Comparison of ENCODE assay signal across 19 cellular contexts in the genomic region with DNA sequence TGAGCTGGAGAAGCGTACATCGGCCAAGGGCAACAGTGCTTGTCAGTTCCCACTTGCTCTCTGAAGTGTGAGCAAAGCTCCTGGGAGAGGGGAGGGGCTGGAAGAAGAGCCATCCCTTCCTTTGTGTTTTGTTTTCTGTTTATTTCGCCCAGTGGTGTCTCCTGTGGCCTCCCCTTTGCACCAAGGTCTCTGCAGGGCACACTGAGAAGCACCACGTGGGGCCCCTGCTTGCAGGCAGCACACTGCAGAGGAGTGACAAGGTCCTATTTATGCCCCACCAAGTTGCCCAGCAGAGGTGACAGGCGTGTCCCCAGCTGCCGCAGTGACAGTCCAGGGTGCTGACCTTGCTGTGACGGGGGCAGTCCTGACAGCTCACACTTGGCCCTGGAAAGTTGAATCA. TPM values are rescaled to one million over a fixed set of nuclear protein-coding genes. Genes with fewer than 3 reads are reported as not detected.
DNase-seq lines count a peak whose midpoint lies in the region; ATAC-seq and TF ChIP-seq lines count a peak whose summit lies in the region.
"Had no signal": no experiment of that assay in that cellular context is flagged by ENCODE, and none has a peak within 500 bp of the region (broad histone marks: within the 10 kb centered on the region; RNA-seq: fewer than 3 reads in every experiment).

No MANE protein-coding gene starts in this region.

- H3K27ac ChIP-seq in BLaER1, result peak overlapping the region; percentile 53; the same call in 1 of the 2 replicates
- no peak overlapping the region for H3K27ac ChIP-seq in CD4-positive, CD25-positive, alpha-beta regulatory T cell (ENCODE audit: insufficient read depth, low read length, poor library complexity, severe bottlenecking)
- H3K27ac ChIP-seq in neural progenitor cell, result no peak overlapping the region
- H3K27ac ChIP-seq: SJCRH30 had no signal

- H3K27me3 ChIP-seq in BLaER1, result peaks cover 19% of the 10 kb centered on the region
- H3K27me3 ChIP-seq in CD4-positive, CD25-positive, alpha-beta regulatory T cell (ENCODE audit: control insufficient read depth, insufficient read depth, low read length), result no peaks in the 10 kb centered on the region
- peaks cover 15% of the 10 kb centered on the region for H3K27me3 ChIP-seq in neural progenitor cell

- DNase-seq in CD4-positive, CD25-positive, alpha-beta regulatory T cell, result no peak
- peak; percentile 31 for DNase-seq in glutamatergic neuron
- DNase-seq in neural progenitor cell (ENCODE audit: low spot score), result no peak
- DNase-seq in midbrain (lab: John Stamatoyannopoulos, UW), result no peak
- DNase-seq in KG1 (lab: John Stamatoyannopoulos, UW), result no peak
- DNase-seq in activated CD4-positive, alpha-beta T cell treated with anti-CD3 and anti-CD28 coated beads, Interleukin-2, amount 50 U/mL, for 1 hour, result no peak
- DNase-seq: ACHN; CD4-positive, alpha-beta T cell; DMS153; GDM1; H9; NCI-H1105 treated with DMSO at 0.1 percent for 48 hours; NCI-H1694; NCI-H226; RPMI8226; SJCRH30 had no signal

- no peak overlapping the region for H2AFZ ChIP-seq in neural progenitor cell (replicated peaks)

- H3K27me3 Mint-ChIP-seq in CD4-positive, CD25-positive, alpha-beta regulatory T cell, result peaks cover 34% of the 10 kb centered on the region
- H3K27me3 Mint-ChIP-seq in glutamatergic neuron (ENCODE audit: unreplicated experiment) (peaks cover 7% of the 10 kb centered on the region), neural progenitor cell (ENCODE audit: insufficient read depth, low read depth) (peaks cover 14% of the 10 kb centered on the region)

- H3K9ac ChIP-seq in BLaER1, result peak overlapping the region; percentile 32; the same call in 1 of the 2 replicates
- no peak overlapping the region for H3K9ac ChIP-seq in neural progenitor cell

- H4K20me1 ChIP-seq in BLaER1 (no peaks in the 10 kb centered on the region), neural progenitor cell (ENCODE audit: low read depth) (no peaks in the 10 kb centered on the region)

- H3K4me2 ChIP-seq in BLaER1, result peak overlapping the region; percentile 81
- no peak overlapping the region for H3K4me2 ChIP-seq in neural progenitor cell

- ATAC-seq in CD4-positive, CD25-positive, alpha-beta regulatory T cell (ENCODE audit: low read depth in 2 of 2), result no peak

- peaks cover 0 to 1% (median 0%) of the 10 kb centered on the region in 7 donors for H3K9me3 Mint-ChIP-seq in CD4-positive, CD25-positive, alpha-beta regulatory T cell
- no peaks in the 10 kb centered on the region for H3K9me3 Mint-ChIP-seq in glutamatergic neuron (ENCODE audit: unreplicated experiment)
- H3K9me3 Mint-ChIP-seq in neural progenitor cell, result no peaks in the 10 kb centered on the region
- H3K9me3 Mint-ChIP-seq: CD4-positive, alpha-beta T cell; H9 had no signal

- TF ChIP-seq CTCF in glutamatergic neuron (IDR thresholded peaks at IDR 0.05; ENCODE audit: partially characterized antibody, unreplicated experiment) (no peak), neural progenitor cell (IDR thresholded peaks at IDR 0.05) (no peak)

- H3K4me1 Mint-ChIP-seq in CD4-positive, CD25-positive, alpha-beta regulatory T cell, result peaks cover 0 to 34% (median 18%) of the 10 kb centered on the region in 4 donors
- peaks cover 12% of the 10 kb centered on the region for H3K4me1 Mint-ChIP-seq in glutamatergic neuron (ENCODE audit: low read depth, unreplicated experiment)
- H3K4me1 Mint-ChIP-seq in neural progenitor cell, result peaks cover 37% of the 10 kb centered on the region

- peak overlapping the region in 3 of 4 donors; percentile 41 to 59 (median 54) for H3K4me3 Mint-ChIP-seq in CD4-positive, CD25-positive, alpha-beta regulatory T cell
- H3K4me3 Mint-ChIP-seq in glutamatergic neuron (ENCODE audit: unreplicated experiment) (no peak overlapping the region), neural progenitor cell (peak overlapping the region; percentile 46)
- H3K4me3 Mint-ChIP-seq: CD4-positive, alpha-beta T cell had no signal

- H3K4me3 ChIP-seq in BLaER1 (no peak overlapping the region), neural progenitor cell (no peak overlapping the region)
- no peak overlapping the region for H3K4me3 ChIP-seq in CD4-positive, CD25-positive, alpha-beta regulatory T cell (ENCODE audit: low read depth, low read length)
- H3K4me3 ChIP-seq: SJCRH30 had no signal

- no peak overlapping the region for H3K27ac Mint-ChIP-seq in CD4-positive, CD25-positive, alpha-beta regulatory T cell
- peak overlapping the region; percentile 74 for H3K27ac Mint-ChIP-seq in glutamatergic neuron (ENCODE audit: unreplicated experiment)
- H3K27ac Mint-ChIP-seq in neural progenitor cell, result no peak overlapping the region
- H3K27ac Mint-ChIP-seq: CD4-positive, alpha-beta T cell had no signal

- H3F3A ChIP-seq in neural progenitor cell (ENCODE audit: low read depth), result peaks cover 15% of the 10 kb centered on the region

- H3K9me3 ChIP-seq in BLaER1 (no peaks in the 10 kb centered on the region), neural progenitor cell (ENCODE audit: low read depth) (no peaks in the 10 kb centered on the region)
- H3K9me3 ChIP-seq in CD4-positive, CD25-positive, alpha-beta regulatory T cell (ENCODE audit: control insufficient read depth in 2 of 2, low read length in 2 of 2), result no peaks in the 10 kb centered on the region
- H3K9me3 ChIP-seq: SJCRH30 had no signal

- H3K4me1 ChIP-seq in BLaER1, result peaks cover 57% of the 10 kb centered on the region
- H3K4me1 ChIP-seq in CD4-positive, CD25-positive, alpha-beta regulatory T cell (ENCODE audit: control insufficient read depth, insufficient read depth, low read length, poor library complexity, severe bottlenecking), result peaks cover 17% of the 10 kb centered on the region
- no peaks in the 10 kb centered on the region for H3K4me1 ChIP-seq in neural progenitor cell
- H3K4me1 ChIP-seq: SJCRH30 had no signal

- H3K36me3 ChIP-seq in BLaER1 (no peaks in the 10 kb centered on the region), neural progenitor cell (no peaks in the 10 kb centered on the region)
- no peaks in the 10 kb centered on the region for H3K36me3 ChIP-seq in CD4-positive, CD25-positive, alpha-beta regulatory T cell (ENCODE audit: control insufficient read depth, insufficient read depth, low read length)
- H3K36me3 ChIP-seq: SJCRH30 had no signal

- no peaks in the 10 kb centered on the region for H3K79me2 ChIP-seq in neural progenitor cell (ENCODE audit: low read depth)

- no peaks in the 10 kb centered on the region for H3K36me3 Mint-ChIP-seq in CD4-positive, CD25-positive, alpha-beta regulatory T cell
- H3K36me3 Mint-ChIP-seq in glutamatergic neuron (ENCODE audit: unreplicated experiment) (no peaks in the 10 kb centered on the region), neural progenitor cell (no peaks in the 10 kb centered on the region)

RNA-seq across cellular contexts. Expression of a gene that starts 24.0 kb away (rescaled TPM):
- total RNA-seq in CD4-positive, CD25-positive, alpha-beta regulatory T cell, result not detected
- not detected for polyA plus RNA-seq in CD4-positive, CD25-positive, alpha-beta regulatory T cell
- total RNA-seq in glutamatergic neuron (ENCODE audit: unreplicated experiment), result 21.7 TPM
- 0.28 and 0.45 TPM in 2 replicates for total RNA-seq in neural progenitor cell (ENCODE audit: low replicate concordance)
- total RNA-seq: Daoy, LHCN-M2, SJCRH30 had no signal

RNA-seq across cellular contexts. Expression of a gene that starts 26.1 kb away (rescaled TPM):
- total RNA-seq in CD4-positive, CD25-positive, alpha-beta regulatory T cell, result 37.6 TPM
- 10 to 100 TPM; 28.8 to 29.9 (median 29.5) TPM for polyA plus RNA-seq in CD4-positive, CD25-positive, alpha-beta regulatory T cell
- total RNA-seq in glutamatergic neuron (ENCODE audit: unreplicated experiment), result 213 TPM
- 106 and 161 TPM in 2 replicates for total RNA-seq in neural progenitor cell (ENCODE audit: low replicate concordance)

RNA-seq across cellular contexts. Expression of a gene that starts 28.3 kb away (rescaled TPM):
- 29.0 TPM for total RNA-seq in CD4-positive, CD25-positive, alpha-beta regulatory T cell
- 10 to 100 TPM; 33.9 to 52.9 (median 43.1) TPM for polyA plus RNA-seq in CD4-positive, CD25-positive, alpha-beta regulatory T cell
- total RNA-seq in glutamatergic neuron (ENCODE audit: unreplicated experiment) (25.0 TPM), neural progenitor cell (ENCODE audit: low replicate concordance) (10.6 and 31.5 TPM in 2 replicates)

RNA-seq across cellular contexts. Expression of a gene that starts 37.9 kb away (rescaled TPM):
- total RNA-seq in CD4-positive, CD25-positive, alpha-beta regulatory T cell, result 2.2 TPM
- polyA plus RNA-seq in CD4-positive, CD25-positive, alpha-beta regulatory T cell, result under 1 TPM in 3 of 4 donors, not detected in 1; 0.03 to 0.28 (median 0.18) TPM
- total RNA-seq in glutamatergic neuron (ENCODE audit: unreplicated experiment) (1.0 TPM), neural progenitor cell (ENCODE audit: low replicate concordance) (0.69 and 0.74 TPM in 2 replicates)

RNA-seq across cellular contexts. Expression of a gene that starts 51.7 kb away (rescaled TPM):
- 46.7 TPM for total RNA-seq in CD4-positive, CD25-positive, alpha-beta regulatory T cell
- polyA plus RNA-seq in CD4-positive, CD25-positive, alpha-beta regulatory T cell, result 10 to 100 TPM; 24.2 to 35.0 (median 30.2) TPM
- total RNA-seq in glutamatergic neuron (ENCODE audit: unreplicated experiment), result 233 TPM
- total RNA-seq in neural progenitor cell (ENCODE audit: low replicate concordance), result 50.3 and 107 TPM in 2 replicates

Comparison
In these comparisons a context has a peak if more than half of its experiments do, and no peak if none do; other contexts are left out.
1. RNA of a gene that starts 24.0 kb away (total RNA-seq): 21.7 TPM in glutamatergic neuron (single experiment); 0.28 to 0.45 TPM in neural progenitor cell and not detected in CD4-positive, CD25-positive, alpha-beta regulatory T cell (single experiment); every median in the first group is over 10 times any median in the second.